ENCODE assay signal across 25 cellular contexts in genomic region chr12:116856729-116857128, GRCh38. TPM values are rescaled to one million over a fixed set of nuclear protein-coding genes. Genes with fewer than 3 reads are reported as not detected.
"Had no signal": no experiment of that assay in that cellular context is flagged by ENCODE, and none has a peak within 500 bp of the region (broad histone marks: within the 10 kb centered on the region; RNA-seq: fewer than 3 reads in every experiment).

No MANE protein-coding gene starts in this region.

- H3K4me3 Mint-ChIP-seq: activated CD4-positive, alpha-beta T cell treated with anti-CD3 and anti-CD28 coated beads, Interleukin-2, amount 10 ng/mL, durations not matched to agents 24 days and 14 days; activated CD8-positive, alpha-beta memory T cell treated with anti-CD3 and anti-CD28 coated beads, Interleukin-2, amount 10 ng/mL, durations not matched to agents 7 days and 5 days; activated naive CD4-positive, alpha-beta T cell treated with anti-CD3 and anti-CD28 coated beads, Interleukin-2, amount 50 U/mL, for 24 hours; activated T-cell treated with anti-CD3 and anti-CD28 coated beads, Interleukin-2, amount 50 U/mL, for 24 hours; activated T-helper 1 cell treated with anti-CD3 and anti-CD28 coated beads, Interleukin-12 subunit alpha, Interleukin-12 subunit beta, Interleukin-2, Interleukin-4 antibody, amounts not matched to agents 30 ng/mL and 10 ng/mL and 1 ng/mL, durations not matched to agents 14 hours and 24 hours and 36 hours; T-helper 17 cell had no signal

- H3K27me3 Mint-ChIP-seq: activated B cell treated with CpG ODN at 0.5 μM for 24 hours had no signal

- H3K27ac Mint-ChIP-seq: activated CD4-positive, alpha-beta T cell treated with anti-CD3 and anti-CD28 coated beads, Interleukin-2, amount 10 ng/mL, durations not matched to agents 24 days and 14 days; activated CD8-positive, alpha-beta memory T cell treated with anti-CD3 and anti-CD28 coated beads, Interleukin-2, amount 10 ng/mL, durations not matched to agents 7 days and 5 days; activated T-cell treated with anti-CD3 and anti-CD28 coated beads, Interleukin-2, amount 50 U/mL, for 24 hours; activated T-helper 1 cell treated with anti-CD3 and anti-CD28 coated beads, Interleukin-12 subunit alpha, Interleukin-12 subunit beta, Interleukin-2, Interleukin-4 antibody, amounts not matched to agents 30 ng/mL and 10 ng/mL and 1 ng/mL, durations not matched to agents 14 hours and 24 hours and 36 hours; T-helper 17 cell had no signal

- H3K27ac ChIP-seq: PC-9 had no signal

- H3K36me3 Mint-ChIP-seq: activated CD8-positive, alpha-beta memory T cell treated with anti-CD3 and anti-CD28 coated beads, Interleukin-2, amount 10 ng/mL, durations not matched to agents 7 days and 5 days had no signal

- FAIRE-seq: bronchial epithelial cell had no signal

- H2AFZ ChIP-seq: PC-9 had no signal

- DNase-seq: activated B cell treated with CpG ODN at 0.5 μM for 24 hours; activated CD4-positive, alpha-beta T cell treated with anti-CD3 and anti-CD28 coated beads for 1 hour; activated CD4-positive, alpha-beta T cell treated with anti-CD3 and anti-CD28 coated beads, Interleukin-2, amount 10 ng/mL, durations not matched to agents 24 days and 14 days; activated CD4-positive, alpha-beta T cell treated with anti-CD3 and anti-CD28 coated beads, Interleukin-2, amount 50 U/mL, for 48 hours; activated CD8-positive, alpha-beta memory T cell treated with anti-CD3 and anti-CD28 coated beads, Interleukin-2, amount 10 ng/mL, durations not matched to agents 7 days and 5 days; activated effector memory CD4-positive, alpha-beta T cell treated with Interleukin-2 at 50 U/mL for 16 hours; activated naive CD4-positive, alpha-beta T cell; activated T-cell treated with anti-CD3 and anti-CD28 coated beads, Interleukin-2, amount 50 U/mL, for 24 hours; aorta; central memory CD4-positive, alpha-beta T cell; Kasumi-1; NCI-H1048; NCI-H1930; NCI-H2107; NCI-H2171 treated with DMSO at 0.1 percent for 48 hours; NCI-H510A treated with DMSO at 0.1 percent for 48 hours; NCI-H69; NK-92 treated with Interleukin-12 subunit alpha and Interleukin-12 subunit beta, amount 100 ng/mL, for 24 hours; PC-9; SIG-M5; T-helper 17 cell; T-helper 9 cell had no signal

- H3K9me3 Mint-ChIP-seq: activated B cell treated with CpG ODN at 0.5 μM for 24 hours; activated CD4-positive, alpha-beta T cell treated with anti-CD3 and anti-CD28 coated beads, Interleukin-2, amount 10 ng/mL, durations not matched to agents 24 days and 14 days; activated naive CD4-positive, alpha-beta T cell treated with anti-CD3 and anti-CD28 coated beads, Interleukin-2, amount 50 U/mL, for 24 hours; activated T-cell treated with anti-CD3 and anti-CD28 coated beads, Interleukin-2, amount 50 U/mL, for 24 hours; activated T-helper 1 cell treated with anti-CD3 and anti-CD28 coated beads, Interleukin-12 subunit alpha, Interleukin-12 subunit beta, Interleukin-2, Interleukin-4 antibody, amounts not matched to agents 30 ng/mL and 10 ng/mL and 1 ng/mL, durations not matched to agents 14 hours and 24 hours and 36 hours had no signal

- ATAC-seq: activated CD8-positive, alpha-beta memory T cell treated with anti-CD3 and anti-CD28 coated beads, Interleukin-2, amount 10 ng/mL, durations not matched to agents 7 days and 5 days; T-helper 17 cell had no signal

- H3K4me3 ChIP-seq: PC-9 had no signal

RNA-seq across cellular contexts. Expression of gene HRK, which starts 24.5 kb away (rescaled TPM):
- total RNA-seq: activated CD4-positive, alpha-beta T cell treated with anti-CD3 and anti-CD28 coated beads, Interleukin-2, amount 10 ng/mL, durations not matched to agents 24 days and 14 days; activated CD8-positive, alpha-beta memory T cell treated with anti-CD3 and anti-CD28 coated beads, Interleukin-2, amount 10 ng/mL, durations not matched to agents 7 days and 5 days; activated T-helper 1 cell treated with anti-CD3 and anti-CD28 coated beads, Interleukin-12 subunit alpha, Interleukin-12 subunit beta, Interleukin-2, Interleukin-4 antibody, amounts not matched to agents 30 ng/mL and 10 ng/mL and 1 ng/mL, durations not matched to agents 14 hours and 24 hours and 36 hours; bronchial epithelial cell had no signal
